8 cellular contexts compared by ENCODE assay signal in genomic region chr7:93148135-93148534, GRCh38. TPM values are rescaled to one million over a fixed set of nuclear protein-coding genes. Genes with fewer than 3 reads are reported as not detected.
DNase-seq lines count a peak whose midpoint lies in the region; ATAC-seq, FAIRE-seq and TF ChIP-seq lines count a peak whose summit lies in the region.

Gene SAMD9L (minus strand): TSS chr7:93148385. CDS start chr7:93135971, 12,414 bp downstream.

- ATAC-seq in CD4-positive, CD25-positive, alpha-beta regulatory T cell (ENCODE audit: low read depth in 2 of 2), result peak; percentile 63 to 67
- ATAC-seq in GM19463 (IDR thresholded peaks at IDR 0.05; ENCODE audit: unreplicated experiment), result peak; percentile 48

- intact Hi-C loops in tibial artery (cut with DNase I; ENCODE audit: low total_unique reads), result no loop called here

- peak within 1 kb of the TSS; percentile 93 to 100 (median 96) for H3K27ac Mint-ChIP-seq in CD4-positive, CD25-positive, alpha-beta regulatory T cell
- peak within 1 kb of the TSS; percentile 84 to 95 (median 94) for H3K27ac Mint-ChIP-seq in IgD-negative memory B cell
- peak within 1 kb of the TSS; percentile 87 for H3K27ac Mint-ChIP-seq in activated naive CD8-positive, alpha-beta T cell

- peaks cover 26% of the 10 kb centered on the region for H3K36me3 Mint-ChIP-seq in CD4-positive, CD25-positive, alpha-beta regulatory T cell
- H3K36me3 Mint-ChIP-seq in IgD-negative memory B cell, result peaks cover 11% of the 10 kb centered on the region
- H3K36me3 Mint-ChIP-seq in activated naive CD8-positive, alpha-beta T cell, result peaks cover 22% of the 10 kb centered on the region

- H3K4me3 Mint-ChIP-seq in CD4-positive, CD25-positive, alpha-beta regulatory T cell, result peak within 1 kb of the TSS; percentile 93 to 98 (median 96)
- peak within 1 kb of the TSS; percentile 90 to 97 (median 94) for H3K4me3 Mint-ChIP-seq in IgD-negative memory B cell
- peak within 1 kb of the TSS; percentile 91 for H3K4me3 Mint-ChIP-seq in activated naive CD8-positive, alpha-beta T cell

- H3K27me3 Mint-ChIP-seq in CD4-positive, CD25-positive, alpha-beta regulatory T cell, result no peaks in the 10 kb centered on the region
- H3K27me3 Mint-ChIP-seq in IgD-negative memory B cell, result no peaks in the 10 kb centered on the region
- H3K27me3 Mint-ChIP-seq in activated naive CD8-positive, alpha-beta T cell, result no peaks in the 10 kb centered on the region

- peaks cover 26% of the 10 kb centered on the region for H3K36me3 ChIP-seq in CD4-positive, CD25-positive, alpha-beta regulatory T cell (ENCODE audit: control insufficient read depth, insufficient read depth, low read length)
- H3K36me3 ChIP-seq in tibial artery, result peaks cover 19 to 21% (median 21%) of the 10 kb centered on the region in 3 donors
- H3K36me3 ChIP-seq in BE2C, result no peaks in the 10 kb centered on the region

- no peak for FAIRE-seq in frontal cortex (lab: Jason Lieb, UNC)

- H3K9me3 ChIP-seq in CD4-positive, CD25-positive, alpha-beta regulatory T cell (ENCODE audit: control insufficient read depth in 2 of 2, low read length in 2 of 2), result no peaks in the 10 kb centered on the region
- H3K9me3 ChIP-seq in tibial artery (no peaks in the 10 kb centered on the region), BE2C (no peaks in the 10 kb centered on the region)

- H3K27me3 ChIP-seq in CD4-positive, CD25-positive, alpha-beta regulatory T cell (ENCODE audit: control insufficient read depth, insufficient read depth, low read length), result no peaks in the 10 kb centered on the region
- no peaks in the 10 kb centered on the region for H3K27me3 ChIP-seq in tibial artery
- peaks cover 14% of the 10 kb centered on the region for H3K27me3 ChIP-seq in BE2C

- H3K9me3 Mint-ChIP-seq in CD4-positive, CD25-positive, alpha-beta regulatory T cell, result peaks cover 0 to 4% (median 0%) of the 10 kb centered on the region in 7 donors
- H3K9me3 Mint-ChIP-seq in IgD-negative memory B cell, result no peaks in the 10 kb centered on the region
- H3K9me3 Mint-ChIP-seq in activated naive CD8-positive, alpha-beta T cell (ENCODE audit: low read depth), result no peaks in the 10 kb centered on the region

- peaks cover 29% of the 10 kb centered on the region for H3K4me1 ChIP-seq in CD4-positive, CD25-positive, alpha-beta regulatory T cell (ENCODE audit: control insufficient read depth, insufficient read depth, low read length, poor library complexity, severe bottlenecking)
- H3K4me1 ChIP-seq in tibial artery (peaks cover 0 to 14% (median 7%) of the 10 kb centered on the region in 4 donors), BE2C (no peaks in the 10 kb centered on the region)

- peaks cover 27 to 39% (median 38%) of the 10 kb centered on the region in 4 donors for H3K4me1 Mint-ChIP-seq in CD4-positive, CD25-positive, alpha-beta regulatory T cell
- H3K4me1 Mint-ChIP-seq in IgD-negative memory B cell, result peaks cover 37 to 51% (median 40%) of the 10 kb centered on the region in 3 donors
- H3K4me1 Mint-ChIP-seq in activated naive CD8-positive, alpha-beta T cell (ENCODE audit: low read depth), result peaks cover 33% of the 10 kb centered on the region

- peak in 2 of 3 donors; percentile 29 to 71 for DNase-seq in CD4-positive, CD25-positive, alpha-beta regulatory T cell
- DNase-seq in kidney tubule cell (ENCODE audit: low spot score) (peak; percentile 37), tibial artery (no peak), frontal cortex (ENCODE audit: low spot score in 2 of 2) (no peak), BE2C (no peak)

- H3K27ac ChIP-seq in CD4-positive, CD25-positive, alpha-beta regulatory T cell (ENCODE audit: insufficient read depth, low read length, poor library complexity, severe bottlenecking), result peak within 1 kb of the TSS; percentile 64
- peak within 1 kb of the TSS; percentile 30 to 39 for H3K27ac ChIP-seq in tibial artery

- TF ChIP-seq CTCF in tibial artery (IDR thresholded peaks at IDR 0.05) (no peak), BE2C (IDR thresholded peaks at IDR 0.05; ENCODE audit: low read depth, low read length) (no peak)

- peak within 1 kb of the TSS; percentile 99 for H3K4me3 ChIP-seq in CD4-positive, CD25-positive, alpha-beta regulatory T cell (ENCODE audit: low read depth, low read length)
- peak within 1 kb of the TSS; percentile 42 to 55 for H3K4me3 ChIP-seq in tibial artery
- no peak within 1 kb of the TSS for H3K4me3 ChIP-seq in BE2C (ENCODE audit: low read depth, low read length)

RNA-seq across cellular contexts. Expression of gene SAMD9L, which starts in this region (rescaled TPM):
- 46.3 TPM for total RNA-seq in CD4-positive, CD25-positive, alpha-beta regulatory T cell
- 10 to 100 TPM; 29.8 to 53.5 (median 43.3) TPM for polyA plus RNA-seq in CD4-positive, CD25-positive, alpha-beta regulatory T cell
- polyA plus RNA-seq in IgD-negative memory B cell, result 57.3 TPM
- total RNA-seq in frontal cortex, result 1.6 TPM
- not detected for polyA plus RNA-seq in BE2C (2012; ENCODE audit: insufficient read depth, insufficient read length, low read depth)

Comparison
In these comparisons a context has a peak if more than half of its experiments do, and no peak if none do; other contexts are left out.
1. RNA of gene SAMD9L (total RNA-seq): 46.3 TPM in CD4-positive, CD25-positive, alpha-beta regulatory T cell (single experiment); 1.6 TPM in frontal cortex (single experiment); every median in the first group is over 10 times any median in the second.
2. DNase-seq: peak in CD4-positive, CD25-positive, alpha-beta regulatory T cell (2 of 3) and kidney tubule cell (single experiment); none in tibial artery (0 of 2), frontal cortex (0 of 2) and BE2C (single experiment).
3. Peak in every context shown above with its lines, with median percentiles within 50 percentile points of each other: H3K27ac Mint-ChIP-seq and H3K4me3 Mint-ChIP-seq.